Comparison of ENCODE assay signal across 1 cellular context in the genomic region with DNA sequence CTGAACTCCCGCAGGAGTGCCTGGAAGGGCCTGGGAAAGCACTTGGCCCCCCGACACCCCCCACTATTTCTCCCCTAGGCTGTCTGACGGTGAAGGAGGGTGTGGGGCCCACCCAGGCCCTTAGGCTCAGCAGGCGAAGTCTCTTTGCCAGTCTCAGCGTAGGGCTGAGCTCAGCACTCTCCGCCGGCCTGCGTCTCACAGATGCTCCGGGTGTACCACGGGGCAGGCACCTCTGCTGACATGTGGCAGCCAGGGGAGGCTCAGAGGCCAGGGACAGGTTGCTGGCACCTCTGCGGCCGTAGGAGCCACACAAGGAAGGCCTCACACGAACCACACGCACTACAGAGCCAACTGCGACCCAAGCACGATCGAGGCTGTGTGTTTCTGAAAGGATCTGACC.
A peak's percentile ranks its signal among the peaks of the same experiment; 100 is the strongest.
TF ChIP-seq lines count a peak whose summit lies in the region.

No MANE protein-coding gene starts in this region.

TF ChIP-seq in HepG2, 621 proteins besides CTCF, POLR2A, EP300 and RAD21 (continued from another document):
- TF ChIP-seq AKAP8 (CRISPR knock-in tag; IDR thresholded peaks at IDR 0.05) (0 out of 2 replicates have a peak, but pooled peaks have one; percentile 50), CREM (IDR thresholded peaks at IDR 0.05) (no peak), CREM (CRISPR knock-in tag; IDR thresholded peaks at IDR 0.05) (no peak), KDM3A (CRISPR knock-in tag; IDR thresholded peaks at IDR 0.05; ENCODE audit: low read depth) (no peak), SKIL (CRISPR knock-in tag; IDR thresholded peaks at IDR 0.05; ENCODE audit: borderline replicate concordance) (no peak), ZMAT3 (CRISPR knock-in tag; conservative IDR thresholded peaks at IDR 0.05) (no peak), WIZ (CRISPR knock-in tag; IDR thresholded peaks at IDR 0.05) (no peak), ZBTB38 (CRISPR knock-in tag; IDR thresholded peaks at IDR 0.05) (0 out of 2 replicates have a peak, but pooled peaks have one; percentile 23)
- TF ChIP-seq, protein P1, sequence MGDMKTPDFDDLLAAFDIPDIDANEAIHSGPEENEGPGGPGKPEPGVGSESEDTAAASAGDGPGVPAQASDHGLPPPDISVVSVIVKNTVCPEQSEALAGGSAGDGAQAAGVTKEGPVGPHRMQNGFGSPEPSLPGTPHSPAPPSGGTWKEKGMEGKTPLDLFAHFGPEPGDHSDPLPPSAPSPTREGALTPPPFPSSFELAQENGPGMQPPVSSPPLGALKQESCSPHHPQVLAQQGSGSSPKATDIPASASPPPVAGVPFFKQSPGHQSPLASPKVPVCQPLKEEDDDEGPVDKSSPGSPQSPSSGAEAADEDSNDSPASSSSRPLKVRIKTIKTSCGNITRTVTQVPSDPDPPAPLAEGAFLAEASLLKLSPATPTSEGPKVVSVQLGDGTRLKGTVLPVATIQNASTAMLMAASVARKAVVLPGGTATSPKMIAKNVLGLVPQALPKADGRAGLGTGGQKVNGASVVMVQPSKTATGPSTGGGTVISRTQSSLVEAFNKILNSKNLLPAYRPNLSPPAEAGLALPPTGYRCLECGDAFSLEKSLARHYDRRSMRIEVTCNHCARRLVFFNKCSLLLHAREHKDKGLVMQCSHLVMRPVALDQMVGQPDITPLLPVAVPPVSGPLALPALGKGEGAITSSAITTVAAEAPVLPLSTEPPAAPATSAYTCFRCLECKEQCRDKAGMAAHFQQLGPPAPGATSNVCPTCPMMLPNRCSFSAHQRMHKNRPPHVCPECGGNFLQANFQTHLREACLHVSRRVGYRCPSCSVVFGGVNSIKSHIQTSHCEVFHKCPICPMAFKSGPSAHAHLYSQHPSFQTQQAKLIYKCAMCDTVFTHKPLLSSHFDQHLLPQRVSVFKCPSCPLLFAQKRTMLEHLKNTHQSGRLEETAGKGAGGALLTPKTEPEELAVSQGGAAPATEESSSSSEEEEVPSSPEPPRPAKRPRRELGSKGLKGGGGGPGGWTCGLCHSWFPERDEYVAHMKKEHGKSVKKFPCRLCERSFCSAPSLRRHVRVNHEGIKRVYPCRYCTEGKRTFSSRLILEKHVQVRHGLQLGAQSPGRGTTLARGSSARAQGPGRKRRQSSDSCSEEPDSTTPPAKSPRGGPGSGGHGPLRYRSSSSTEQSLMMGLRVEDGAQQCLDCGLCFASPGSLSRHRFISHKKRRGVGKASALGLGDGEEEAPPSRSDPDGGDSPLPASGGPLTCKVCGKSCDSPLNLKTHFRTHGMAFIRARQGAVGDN (CRISPR knock-in tag; IDR thresholded peaks at IDR 0.05), result peak; percentile 8; the same call in 1 of the 2 replicates
